In the genomic region with DNA sequence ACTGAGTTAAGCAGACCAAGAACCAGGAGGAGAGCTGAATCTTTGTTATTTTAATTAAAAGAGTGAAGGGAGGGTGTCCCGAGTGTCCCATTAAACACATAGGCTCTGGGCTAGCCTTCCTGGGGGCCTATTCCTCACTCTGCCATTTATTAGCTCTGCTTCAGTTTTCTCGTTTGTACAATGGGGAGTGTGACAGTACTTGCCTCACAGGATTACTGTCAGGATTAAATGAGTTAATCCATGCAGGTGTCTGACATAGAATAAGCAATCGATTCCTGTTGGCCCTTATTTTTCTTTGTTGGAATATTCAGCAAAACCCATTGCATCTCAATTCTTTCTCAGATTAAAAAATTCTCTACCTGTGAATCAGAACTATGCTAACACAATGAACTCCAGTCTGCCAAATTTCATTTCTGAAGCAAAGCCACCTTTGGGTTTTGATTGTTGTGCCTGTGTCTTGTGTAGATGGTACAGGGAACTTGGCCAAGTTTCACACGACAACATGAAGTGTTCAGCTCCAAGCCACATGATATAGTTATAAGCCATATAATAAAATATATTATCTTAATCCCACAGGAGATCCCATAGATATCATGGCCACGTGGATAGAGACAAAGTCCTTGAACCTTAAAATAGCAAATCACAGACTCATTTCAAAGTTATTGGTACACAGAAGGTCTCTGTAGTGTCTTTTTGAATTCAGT, we compare ENCODE assay signal across 13 cellular contexts. TPM values are rescaled to one million over a fixed set of nuclear protein-coding genes. Genes with fewer than 3 reads are reported as not detected.
DNase-seq lines count a peak whose midpoint lies in the region; ATAC-seq, FAIRE-seq and TF ChIP-seq lines count a peak whose summit lies in the region.
"Had no signal": no experiment of that assay in that cellular context is flagged by ENCODE, and none has a peak within 500 bp of the region (broad histone marks: within the 10 kb centered on the region; RNA-seq: fewer than 3 reads in every experiment).

No MANE protein-coding gene starts in this region.

- H2BK15ac ChIP-seq in H1 (ENCODE audit: low read length) = no peak overlapping the region

- H3K23ac ChIP-seq in H1 (ENCODE audit: insufficient read length) = no peak overlapping the region

- CTCF ChIA-PET in H1 (lab: Charles Lee; ENCODE audit: partially characterized antibody) = interaction anchor here (0.6 to 12.9 kb wide), 14 partner anchors 11 to 544 kb away, joined by 3 to 186 read pairs (median 5); no protein-coding TSS in a partner anchor

- no peak overlapping the region for H3K18ac ChIP-seq in H1 (ENCODE audit: extremely low read depth, low read length)

- no peak overlapping the region for H2BK12ac ChIP-seq in H1 (ENCODE audit: low read depth, low read length)

- H4K91ac ChIP-seq in H1 (replicated peaks; ENCODE audit: insufficient read length, low read length) = no peak overlapping the region

- no peaks in the 10 kb centered on the region for H3K79me1 ChIP-seq in H1 (ENCODE audit: low read depth, low read length)

- H3K27ac Mint-ChIP-seq in activated naive CD4-positive, alpha-beta T cell treated with anti-CD3 and anti-CD28 coated beads, Interleukin-2, amount 50 U/mL, for 72 hours = no peak overlapping the region

- peak; percentile 34 for DNase-seq in D341Med (ENCODE audit: low spot score)
- DNase-seq in D721Med (ENCODE audit: insufficient read length, low spot score) = no peak
- DNase-seq in NCI-H69 (lab: John Stamatoyannopoulos, UW) = peak; percentile 67
- DNase-seq in H1 (ENCODE audit: low read depth in 1 of 2, low spot score in 2 of 2) = no peak
- DNase-seq in activated naive CD4-positive, alpha-beta T cell treated with anti-CD3 and anti-CD28 coated beads, Interleukin-2, amount 50 U/mL, for 72 hours (ENCODE audit: low spot score in 2 of 2) = no peak
- DNase-seq in transverse colon = no peak
- no peak for DNase-seq in OCI-M2 (lab: John Stamatoyannopoulos, UW; ENCODE audit: unreplicated experiment)
- DNase-seq: C1 segment of cervical spinal cord; CD8-positive, alpha-beta memory T cell had no signal

- H3K36me3 Mint-ChIP-seq in activated naive CD4-positive, alpha-beta T cell treated with anti-CD3 and anti-CD28 coated beads, Interleukin-2, amount 50 U/mL, for 72 hours = no peaks in the 10 kb centered on the region
- H3K36me3 Mint-ChIP-seq: CD8-positive, alpha-beta memory T cell had no signal

- POLR2A ChIA-PET in H1 (lab: Charles Lee; ENCODE audit: partially characterized antibody) = no interaction called here

- no peak overlapping the region for H2AFZ ChIP-seq in H1 (ENCODE audit: low read length)

- no peak for TF ChIP-seq POLR2A in H1 (IDR thresholded peaks at IDR 0.05; ENCODE audit: control extremely low read depth in 1 of 2, low read depth in 2 of 2, low read length in 2 of 2)
- no peak for TF ChIP-seq POLR2A in transverse colon (IDR thresholded peaks at IDR 0.05)

- no peak for TF ChIP-seq RAD21 in H1 (IDR thresholded peaks at IDR 0.05 in 1 of 2, conservative IDR thresholded peaks at IDR 0.05 in 1 of 2; ENCODE audit: low read depth in 2 of 2, low read length in 2 of 2)

- FAIRE-seq in D721Med (lab: Jason Lieb, UNC) = peak; percentile 84
- FAIRE-seq in H1 (lab: Jason Lieb, UNC) = no peak
- FAIRE-seq: GM12892, HTR-8/SVneo had no signal

- H4K5ac ChIP-seq in H1 (ENCODE audit: insufficient read length, low read depth, low read length) = peak overlapping the region; percentile 35

- WGBS in H1 (ENCODE audit: extremely low coverage in 1 of 2, insufficient coverage in 1 of 2, insufficient read length in 1 of 2, insufficient replicate concordance in 2 of 2, low coverage in 1 of 2, low lambda C conversion rate in 2 of 2, missing lambda C conversion rate in 1 of 2), 2 experiments = 65% methylated on average over 5 of the region's 5 CpGs; no CpG with 5 or more reads in 1 of the 2 experiments
- 65 to 66% methylated on average over 5 of the region's 5 CpGs for WGBS in transverse colon (ENCODE audit: low coverage in 1 of 2), 2 donors

- H3K4me2 ChIP-seq in H1 (ENCODE audit: insufficient read depth in 1 of 2, low read depth in 2 of 2, low read length in 2 of 2) = no peak overlapping the region

- no peaks in the 10 kb centered on the region for H3K79me2 ChIP-seq in H1 (ENCODE audit: control insufficient read depth in 1 of 2, insufficient read depth in 2 of 2, low read length in 2 of 2)

- no peak overlapping the region for H2AK5ac ChIP-seq in H1 (ENCODE audit: low read depth, low read length)

- H4K8ac ChIP-seq in H1 (ENCODE audit: extremely low read depth, insufficient read depth, low read length) = no peak overlapping the region

- intact Hi-C loops in transverse colon (cut with DNase I; ENCODE audit: low total_unique reads) = no loop called here

- H2BK20ac ChIP-seq in H1 (ENCODE audit: low read length) = no peak overlapping the region

- H3K27ac ChIP-seq in H1 (ENCODE audit: low read depth, low read length) (no peak overlapping the region), transverse colon (no peak overlapping the region)
- H3K27ac ChIP-seq: SK-N-MC had no signal

- no peak overlapping the region for H3K4ac ChIP-seq in H1 (replicated peaks; ENCODE audit: insufficient read length, low read depth, low read length)

- TF ChIP-seq EP300 in H1 (IDR thresholded peaks at IDR 0.05; ENCODE audit: borderline replicate concordance in 1 of 2, low read depth in 2 of 2, low read length in 2 of 2) = no peak
- TF ChIP-seq EP300 in transverse colon (IDR thresholded peaks at IDR 0.05; ENCODE audit: low read depth) = no peak

- no peaks in the 10 kb centered on the region for H3K9me3 Mint-ChIP-seq in activated naive CD4-positive, alpha-beta T cell treated with anti-CD3 and anti-CD28 coated beads, Interleukin-2, amount 50 U/mL, for 72 hours
- H3K9me3 Mint-ChIP-seq: CD8-positive, alpha-beta memory T cell had no signal

- no peaks in the 10 kb centered on the region for H3K36me3 ChIP-seq in H1 (ENCODE audit: control insufficient read depth in 2 of 4, insufficient read depth in 4 of 4, low read length in 3 of 4)
- no peaks in the 10 kb centered on the region for H3K36me3 ChIP-seq in transverse colon

- no peak overlapping the region for H3K14ac ChIP-seq in H1 (ENCODE audit: insufficient read length)

- H4K20me1 ChIP-seq in H1 (replicated peaks in 1 of 2; ENCODE audit: control insufficient read depth in 1 of 2, insufficient read depth in 2 of 2, low read length in 2 of 2) = no peaks in the 10 kb centered on the region

- peaks cover 0 to 5% (median under 1%) of the 10 kb centered on the region in 4 experiments; a peak in 4 of 7 replicates for H3K4me1 ChIP-seq in H1 (replicated peaks in 1 of 4; ENCODE audit: control insufficient read depth in 3 of 4, insufficient read depth in 4 of 4, low read length in 3 of 4)
- H3K4me1 ChIP-seq in transverse colon = peaks cover 0 to 3% (median 0%) of the 10 kb centered on the region in 4 donors

- in situ Hi-C loops in transverse colon (cut with MboI; ENCODE audit: low pct_ligation_motif_present in 1 of 4, low pct_unique_long_range_greater_than_20kb in 1 of 4, low sequenced_read_pairs in 3 of 4) = loop anchor here in 3 of 4 donors (25.0 kb wide), 1 partner anchor 285 kb away; no protein-coding TSS in a partner anchor

- no peak overlapping the region for H3K9ac ChIP-seq in H1 (replicated peaks in 1 of 4; ENCODE audit: extremely low read depth in 1 of 4, low read depth in 3 of 4, low read length in 3 of 4)

- H3K4me3 ChIP-seq in H1 (ENCODE audit: extremely low read depth in 1 of 4, insufficient read depth in 2 of 4, low read depth in 3 of 4, low read length in 4 of 4) = no peak overlapping the region
- H3K4me3 ChIP-seq in transverse colon = no peak overlapping the region
- H3K4me3 ChIP-seq: SK-N-MC had no signal

- ATAC-seq in activated naive CD4-positive, alpha-beta T cell treated with anti-CD3 and anti-CD28 coated beads, Interleukin-2, amount 50 U/mL, for 72 hours = no peak

- TF ChIP-seq CTCF in D721Med (IDR thresholded peaks at IDR 0.05; ENCODE audit: insufficient read depth, missing control alignments) (no peak), H1 (IDR thresholded peaks at IDR 0.05; ENCODE audit: control extremely low read depth in 1 of 3, insufficient read depth in 1 of 3, low read depth in 1 of 3, low read length in 3 of 3) (no peak), transverse colon (IDR thresholded peaks at IDR 0.05) (no peak)

- no peak overlapping the region for H2BK5ac ChIP-seq in H1 (ENCODE audit: low read depth, low read length)

- H3K23me2 ChIP-seq in H1 (ENCODE audit: low read depth, low read length) = no peaks in the 10 kb centered on the region

- H3K9me3 ChIP-seq in H1 (ENCODE audit: insufficient read depth in 2 of 2, low read depth in 1 of 2, low read length in 1 of 2) = no peaks in the 10 kb centered on the region
- no peaks in the 10 kb centered on the region for H3K9me3 ChIP-seq in transverse colon

- H2BK120ac ChIP-seq in H1 (replicated peaks; ENCODE audit: low read depth, low read length) = no peak overlapping the region

- no peak overlapping the region for H3K56ac ChIP-seq in H1 (replicated peaks; ENCODE audit: insufficient read length, low read depth, low read length)

- H3K27me3 ChIP-seq in H1 (replicated peaks in 1 of 4; ENCODE audit: control insufficient read depth in 3 of 4, extremely low read depth in 1 of 4, insufficient read depth in 3 of 4, low read length in 3 of 4) (no peaks in the 10 kb centered on the region), transverse colon (peaks cover 6% of the 10 kb centered on the region)

TF ChIP-seq in H1, 55 proteins besides CTCF, POLR2A, EP300 and RAD21 (continues in another document):
- TF ChIP-seq SIX5 (IDR thresholded peaks at IDR 0.05; ENCODE audit: low read depth, low read length) = no peak
- TF ChIP-seq, protein P1, sequence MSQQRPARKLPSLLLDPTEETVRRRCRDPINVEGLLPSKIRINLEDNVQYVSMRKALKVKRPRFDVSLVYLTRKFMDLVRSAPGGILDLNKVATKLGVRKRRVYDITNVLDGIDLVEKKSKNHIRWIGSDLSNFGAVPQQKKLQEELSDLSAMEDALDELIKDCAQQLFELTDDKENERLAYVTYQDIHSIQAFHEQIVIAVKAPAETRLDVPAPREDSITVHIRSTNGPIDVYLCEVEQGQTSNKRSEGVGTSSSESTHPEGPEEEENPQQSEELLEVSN (IDR thresholded peaks at IDR 0.05) = no peak
- no peak for TF ChIP-seq KDM4A (IDR thresholded peaks at IDR 0.05; ENCODE audit: low read depth, low read length, severe bottlenecking)
- no peak for TF ChIP-seq CTBP2 (IDR thresholded peaks at IDR 0.05; ENCODE audit: borderline replicate concordance, insufficient read depth, insufficient read length, low read length)

RNA-seq across cellular contexts. Expression of gene CRY1, which starts 34.3 kb away (rescaled TPM):
- 25.1 TPM in 2 replicates for total RNA-seq in H1 (2021; fragmentation: NEBNext Ultra II Directional; extraction: Animal tissue kit (Norgen Biotek cat#: 25700))
- 13.6 and 20.4 TPM in 2 replicates for polyA plus RNA-seq in H1 (2011; rRNA removed)
- 9.9 TPM for polyA plus RNA-seq in H1 (2011; cell fraction: cytosol; rRNA removed)
- polyA plus RNA-seq in H1 (2011; cell fraction: nucleus; rRNA removed) = 13.8 TPM
- polyA plus RNA-seq in H1 (2012, experiment 1 of 2) = 10.0 to 10.6 TPM (median 10.3 TPM) in 4 replicates
- 2.0 TPM for polyA plus RNA-seq in H1 (2012, experiment 2 of 2)
- 15.1 TPM for polyA plus RNA-seq in H1 (2013, experiment 1 of 2)
- 14.4 TPM for polyA plus RNA-seq in H1 (2013, experiment 2 of 2)
- polyA minus RNA-seq in H1 (2011; rRNA and poly(A)+ RNA removed) = 8.5 and 9.7 TPM in 2 replicates
- polyA minus RNA-seq in H1 (2011; cell fraction: cytosol; rRNA and poly(A)+ RNA removed) = 12.1 TPM
- 21.3 TPM for polyA minus RNA-seq in H1 (2011; cell fraction: nucleus; rRNA and poly(A)+ RNA removed)
- 10 to 100 TPM; 12.6 to 32.8 TPM for total RNA-seq in activated naive CD4-positive, alpha-beta T cell treated with anti-CD3 and anti-CD28 coated beads, Interleukin-2, amount 50 U/mL, for 72 hours
- 10 to 100 TPM; 10.1 to 71.8 (median 21.0) TPM for total RNA-seq in transverse colon
- total RNA-seq: OCI-LY7 had no signal

Comparison
In these comparisons a context has a peak if more than half of its experiments do, and no peak if none do; other contexts are left out.
1. DNase-seq: peak in D341Med (single experiment) and NCI-H69 (single experiment); none in D721Med (single experiment), H1 (0 of 2), activated naive CD4-positive, alpha-beta T cell treated with anti-CD3 and anti-CD28 coated beads, Interleukin-2, amount 50 U/mL, for 72 hours (0 of 2), transverse colon (single experiment) and OCI-M2 (single experiment).